Comparison of ENCODE assay signal across 8 cellular contexts in the genomic region with DNA sequence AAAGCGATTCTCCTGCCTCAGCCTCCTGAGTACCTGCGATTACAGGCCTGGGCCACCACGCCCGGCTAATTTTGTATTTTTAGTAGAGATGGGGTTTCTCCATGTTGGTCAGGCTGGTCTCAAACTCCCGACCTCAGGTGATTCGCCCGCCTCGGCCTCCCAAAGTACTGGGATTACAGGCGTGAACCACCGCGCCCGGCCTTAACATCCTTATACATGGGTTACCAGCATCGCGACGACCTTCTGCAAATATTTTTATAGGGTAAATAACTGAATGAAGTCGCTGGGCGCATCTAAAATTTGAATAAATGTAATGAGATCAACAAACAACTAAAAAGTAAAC. TPM values are rescaled to one million over a fixed set of nuclear protein-coding genes. Genes with fewer than 3 reads are reported as not detected.
DNase-seq lines count a peak whose midpoint lies in the region; ATAC-seq and TF ChIP-seq lines count a peak whose summit lies in the region.
"Not testable (repeated sequence)": the region's sequence is repeated elsewhere in the genome, so short reads cannot be mapped to it uniquely, and the experiment has no call there.

No MANE protein-coding gene starts in this region.

- intact Hi-C loops in CD4-positive, alpha-beta T cell (cut with DNase I, micrococcal nuclease) = loop anchor here (5.0 kb wide), 4 partner anchors 94 to 691 kb away; partner anchors contain the start of genes ELL2 (in 1 of the 2), GLRX (in 1 of the 2) and SKIC3 (in 1 of the 2)
- intact Hi-C loops in activated CD4-positive, alpha-beta memory T cell treated with anti-CD3 and anti-CD28 coated beads for 36 hours (cut with micrococcal nuclease) = loop anchor here (1.0 to 5.0 kb wide), 12 partner anchors 14 to 1056 kb away; partner anchors contain the start of genes ARSK and CAST
- intact Hi-C loops in body of pancreas (cut with DNase I) = not testable (repeated sequence)
- intact Hi-C loops in tibial artery (cut with DNase I; ENCODE audit: low total_unique reads) = loop anchor here (5.0 to 10.0 kb wide), 2 partner anchors 86 to 699 kb away; partner anchors contain the start of gene RHOBTB3

- H3K27me3 Mint-ChIP-seq in CD4-positive, alpha-beta T cell; activated CD4-positive, alpha-beta memory T cell treated with anti-CD3 and anti-CD28 coated beads for 36 hours; mesothelial cell of epicardium (ENCODE audit: low read depth): not testable (repeated sequence)

- POLR2A ChIA-PET in CD4-positive, alpha-beta T cell (lab: Charles Lee) = interaction anchor here (0.6 to 2.8 kb wide), 16 partner anchors 11 to 1016 kb away, joined by 3 to 87 read pairs (median 6); partner anchors contain the start of genes ARSK, CAST, ELL2 and GLRX
- POLR2A ChIA-PET in activated CD4-positive, alpha-beta memory T cell treated with anti-CD3 and anti-CD28 coated beads for 36 hours (lab: Charles Lee) = interaction anchor here (0.7 to 2.4 kb wide), 7 partner anchors 15 to 216 kb away, joined by 3 to 16 read pairs (median 5); partner anchors contain the start of genes ARSK, GPR150 and SKIC3

- not testable (repeated sequence) for TF ChIP-seq CTCF in CD4-positive, alpha-beta T cell (IDR thresholded peaks at IDR 0.05); body of pancreas (IDR thresholded peaks at IDR 0.05); fibroblast of lung (conservative IDR thresholded peaks at IDR 0.05 in 1 of 2, IDR thresholded peaks at IDR 0.05 in 1 of 2; ENCODE audit: low read depth in 1 of 2, low read length in 2 of 2); mesothelial cell of epicardium (IDR thresholded peaks at IDR 0.05; ENCODE audit: unreplicated experiment); tibial artery (IDR thresholded peaks at IDR 0.05)

- not testable (repeated sequence) for H3K9ac ChIP-seq in fibroblast of lung (ENCODE audit: insufficient read depth, low read length); rectal smooth muscle tissue (ENCODE audit: low read length)

- peak overlapping the region; percentile 64 for H3K4me2 ChIP-seq in fibroblast of lung (ENCODE audit: extremely low read depth, insufficient read depth, low read length)

- peaks cover 81% of the 10 kb centered on the region for H3K4me1 ChIP-seq in body of pancreas
- not testable (repeated sequence) for H3K4me1 ChIP-seq in fibroblast of lung (ENCODE audit: control insufficient read depth, extremely low read depth, insufficient read depth, low read length); rectal smooth muscle tissue (ENCODE audit: control insufficient read depth, insufficient read depth, low read length)
- peaks cover 0 to 23% (median 5%) of the 10 kb centered on the region in 4 donors for H3K4me1 ChIP-seq in tibial artery

- 55 to 57% methylated on average over 17 of the region's 17 CpGs for WGBS in body of pancreas, 2 donors

- CTCF ChIA-PET in CD4-positive, alpha-beta T cell (lab: Charles Lee) = interaction anchor here (0.9 to 2.1 kb wide), 10 partner anchors 14 to 1222 kb away, joined by 3 to 13 read pairs (median 4); partner anchors contain the start of genes ARSK, GLRX, GPR150 and SKIC3
- CTCF ChIA-PET in activated CD4-positive, alpha-beta memory T cell treated with anti-CD3 and anti-CD28 coated beads for 36 hours (lab: Charles Lee) = interaction anchor here (0.7 to 6.9 kb wide), 10 partner anchors 17 to 203 kb away, joined by 3 to 56 read pairs (median 6); partner anchors contain the start of genes ARSK, GPR150 and SKIC3

- not testable (repeated sequence) for H3K36me3 ChIP-seq in MG63; body of pancreas (replicated peaks in 1 of 2; ENCODE audit: insufficient read depth in 1 of 2, low read depth in 2 of 2); fibroblast of lung (ENCODE audit: control insufficient read depth, insufficient read depth, low read length); rectal smooth muscle tissue (ENCODE audit: control insufficient read depth, insufficient read depth, low read length); tibial artery

- H3K9me3 Mint-ChIP-seq in CD4-positive, alpha-beta T cell; activated CD4-positive, alpha-beta memory T cell treated with anti-CD3 and anti-CD28 coated beads for 36 hours; mesothelial cell of epicardium: not testable (repeated sequence)

- H3K27me3 ChIP-seq in CD4-positive, alpha-beta T cell (ENCODE audit: control insufficient read depth, insufficient read depth, low read length); MG63; body of pancreas; fibroblast of lung (ENCODE audit: control insufficient read depth, insufficient read depth, low read length); rectal smooth muscle tissue (ENCODE audit: control insufficient read depth, insufficient read depth, low read length); tibial artery: not testable (repeated sequence)

- TF ChIP-seq POLR2A in body of pancreas (IDR thresholded peaks at IDR 0.05) = not testable (repeated sequence)

- H3K9me3 ChIP-seq in CD4-positive, alpha-beta T cell (ENCODE audit: control insufficient read depth, low read length); MG63; body of pancreas; fibroblast of lung (ENCODE audit: control insufficient read depth, insufficient read depth, low read depth, low read length); tibial artery: not testable (repeated sequence)

- peak overlapping the region; percentile 88 for H3K4me3 Mint-ChIP-seq in CD4-positive, alpha-beta T cell
- peak overlapping the region; percentile 78 for H3K4me3 Mint-ChIP-seq in activated CD4-positive, alpha-beta memory T cell treated with anti-CD3 and anti-CD28 coated beads for 36 hours
- H3K4me3 Mint-ChIP-seq in mesothelial cell of epicardium = peak overlapping the region; percentile 75

- H3K4me3 ChIP-seq in MG63 (peak overlapping the region; percentile 57; the same call in 1 of the 2 replicates), fibroblast of lung (replicated peaks in 1 of 4; ENCODE audit: control extremely low read depth in 1 of 4, insufficient read depth in 1 of 4, low read depth in 3 of 4, low read length in 4 of 4) (peak overlapping the region in 2 of 4 experiments; percentile 9 to 69), rectal smooth muscle tissue (ENCODE audit: low read length) (peak overlapping the region; percentile 52), tibial artery (peak overlapping the region; percentile 56 to 61)
- H3K4me3 ChIP-seq in body of pancreas = not testable (repeated sequence)

- peak overlapping the region; percentile 71 for H3K27ac ChIP-seq in CD4-positive, alpha-beta T cell (ENCODE audit: low read depth, low read length)
- H3K27ac ChIP-seq in body of pancreas (peak overlapping the region; percentile 93 to 99 (median 96)), rectal smooth muscle tissue (ENCODE audit: low read depth, low read length) (peak overlapping the region; percentile 93), tibial artery (peak overlapping the region; percentile 91 to 95)
- H3K27ac ChIP-seq in fibroblast of lung (ENCODE audit: insufficient read depth, low read length) = not testable (repeated sequence)

- H3K36me3 Mint-ChIP-seq in CD4-positive, alpha-beta T cell (ENCODE audit: low read depth); activated CD4-positive, alpha-beta memory T cell treated with anti-CD3 and anti-CD28 coated beads for 36 hours; mesothelial cell of epicardium: not testable (repeated sequence)

- not testable (repeated sequence) for H3K79me2 ChIP-seq in fibroblast of lung (ENCODE audit: control insufficient read depth, insufficient read depth, low read length)

- H3K27ac Mint-ChIP-seq in CD4-positive, alpha-beta T cell = peak overlapping the region; percentile 68
- peak overlapping the region; percentile 74 for H3K27ac Mint-ChIP-seq in activated CD4-positive, alpha-beta memory T cell treated with anti-CD3 and anti-CD28 coated beads for 36 hours
- peak overlapping the region; percentile 84 for H3K27ac Mint-ChIP-seq in mesothelial cell of epicardium

- not testable (repeated sequence) for H4K20me1 ChIP-seq in fibroblast of lung (ENCODE audit: control insufficient read depth, extremely low read depth, insufficient read depth, low read length)

- peaks cover 51% of the 10 kb centered on the region for H3K4me1 Mint-ChIP-seq in CD4-positive, alpha-beta T cell (ENCODE audit: low read depth)
- H3K4me1 Mint-ChIP-seq in activated CD4-positive, alpha-beta memory T cell treated with anti-CD3 and anti-CD28 coated beads for 36 hours (ENCODE audit: low read depth) = peaks cover 25% of the 10 kb centered on the region
- H3K4me1 Mint-ChIP-seq in mesothelial cell of epicardium = not testable (repeated sequence)

- not testable (repeated sequence) for DNase-seq in CD4-positive, alpha-beta T cell; MG63; activated CD4-positive, alpha-beta memory T cell treated with anti-CD3 and anti-CD28 coated beads for 36 hours; body of pancreas; fibroblast of lung (ENCODE audit: low read depth in 2 of 2); mesothelial cell of epicardium (ENCODE audit: low spot score in 2 of 2, unreplicated experiment in 2 of 2); tibial artery

- not testable (repeated sequence) for ATAC-seq in CD4-positive, alpha-beta T cell (ENCODE audit: poor library complexity)
- peak; percentile 1 for ATAC-seq in body of pancreas

- H2AFZ ChIP-seq in fibroblast of lung (ENCODE audit: low read length) = not testable (repeated sequence)

RNA-seq across cellular contexts. Expression of gene RFESD, which starts 0.4 kb away (rescaled TPM):
- total RNA-seq in CD4-positive, alpha-beta T cell = 1 to 10 TPM; 1.3 to 1.5 TPM
- total RNA-seq in MG63 (2014; rRNA removed; shearing (Covaris generic); ENCODE audit: low replicate concordance) = 2.2 and 10.7 TPM in 2 replicates
- total RNA-seq in activated CD4-positive, alpha-beta memory T cell treated with anti-CD3 and anti-CD28 coated beads for 36 hours = 1 to 10 TPM; 6.9 to 8.8 TPM
- total RNA-seq in body of pancreas = 1 to 10 TPM in 1 of 2 donors, not detected in 1; 9.3 TPM
- total RNA-seq in fibroblast of lung = 3.1 and 4.8 TPM in 2 replicates
- polyA plus RNA-seq in fibroblast of lung = 2.7 TPM in 2 replicates
- polyA plus RNA-seq in fibroblast of lung (2012) = 2.0 and 2.7 TPM in 2 replicates
- polyA minus RNA-seq in fibroblast of lung (ENCODE audit: low replicate concordance) = not detected in 2 replicates
- 3.4 to 4.2 TPM (median 3.5 TPM) in 3 replicates for total RNA-seq in mesothelial cell of epicardium

RNA-seq across cellular contexts. Expression of gene GPR150, which starts 26.3 kb away (rescaled TPM):
- total RNA-seq in CD4-positive, alpha-beta T cell = under 1 TPM; 0.60 to 0.75 TPM
- total RNA-seq in MG63 (2014; rRNA removed; shearing (Covaris generic); ENCODE audit: low replicate concordance) = not detected in 2 replicates
- under 1 TPM; 0.50 to 0.82 TPM for total RNA-seq in activated CD4-positive, alpha-beta memory T cell treated with anti-CD3 and anti-CD28 coated beads for 36 hours
- total RNA-seq in body of pancreas = 1 to 10 TPM; 3.3 to 6.0 TPM
- under 0.01 and 0.33 TPM in 2 replicates for total RNA-seq in fibroblast of lung
- polyA plus RNA-seq in fibroblast of lung = 0.23 and 0.43 TPM in 2 replicates
- polyA plus RNA-seq in fibroblast of lung (2012) = 0.40 and 0.69 TPM in 2 replicates
- 0.70 TPM in 1 of 2 replicates, not detected in the other for polyA minus RNA-seq in fibroblast of lung (ENCODE audit: low replicate concordance)
- total RNA-seq in mesothelial cell of epicardium = not detected in 3 replicates

RNA-seq across cellular contexts. Expression of gene SPATA9, which starts 36.6 kb away (rescaled TPM):
- total RNA-seq in CD4-positive, alpha-beta T cell = not detected
- total RNA-seq in MG63 (2014; rRNA removed; shearing (Covaris generic); ENCODE audit: low replicate concordance) = 1.1 TPM in 1 of 2 replicates, not detected in the other
- total RNA-seq in activated CD4-positive, alpha-beta memory T cell treated with anti-CD3 and anti-CD28 coated beads for 36 hours = not detected
- total RNA-seq in body of pancreas (not detected), fibroblast of lung (0.51 and 0.66 TPM in 2 replicates), mesothelial cell of epicardium (0.74 to 1.3 TPM (median 0.95 TPM) in 3 replicates)
- polyA plus RNA-seq in fibroblast of lung = 0.75 and 1.7 TPM in 2 replicates
- polyA plus RNA-seq in fibroblast of lung (2012) = 1.1 and 2.6 TPM in 2 replicates
- polyA minus RNA-seq in fibroblast of lung (ENCODE audit: low replicate concordance) = not detected in 2 replicates
